8 cellular contexts compared by ENCODE assay signal in genomic region chr19:41427647-41428480, GRCh38. TPM values are rescaled to one million over a fixed set of nuclear protein-coding genes. Genes with fewer than 3 reads are reported as not detected.
DNase-seq lines count a peak whose midpoint lies in the region; ATAC-seq and TF ChIP-seq lines count a peak whose summit lies in the region.

No MANE protein-coding gene starts in this region.

- no peak for TF ChIP-seq CTCF in upper lobe of right lung (IDR thresholded peaks at IDR 0.05)

- no peaks in the 10 kb centered on the region for H3K9me3 Mint-ChIP-seq in effector memory CD8-positive, alpha-beta T cell

- DNase-seq in stimulated activated CD4-positive, alpha-beta T cell treated with anti-CD3 and anti-CD28 coated beads, Interleukin-2, amount 100 ng/mL, for 24 hours: peak; percentile 28
- no peak for DNase-seq in stimulated activated CD4-positive, alpha-beta T cell treated with anti-CD3 and anti-CD28 coated beads, Interleukin-1b, Interleukin-23, amount 100 ng/mL, for 48 hours
- peak; percentile 19 for DNase-seq in activated CD4-positive, alpha-beta T cell treated with anti-CD3 and anti-CD28 coated beads, Interleukin-2, amount 50 U/mL, for 1 hour
- peak; percentile 64 to 66 (median 66) for DNase-seq in effector memory CD8-positive, alpha-beta T cell
- DNase-seq in upper lobe of right lung (peak; percentile 80), KG1 (lab: John Stamatoyannopoulos, UW) (no peak), MV-4-11 (lab: John Stamatoyannopoulos, UW) (no peak)

- intact Hi-C loops in upper lobe of right lung (cut with DNase I): no loop called here

- peak overlapping the region; percentile 83 to 93 for H3K4me3 ChIP-seq in muscle layer of colon (ENCODE audit: low read depth in 1 of 2, low read length in 2 of 2)
- H3K4me3 ChIP-seq in upper lobe of right lung: peak overlapping the region; percentile 68

- H3K27me3 ChIP-seq in muscle layer of colon (ENCODE audit: control insufficient read depth in 1 of 2, insufficient read depth in 2 of 2, low read length in 2 of 2) (no peaks in the 10 kb centered on the region), upper lobe of right lung (no peaks in the 10 kb centered on the region)

- H3K27me3 Mint-ChIP-seq in effector memory CD8-positive, alpha-beta T cell: no peaks in the 10 kb centered on the region

- peak overlapping the region; percentile 92 to 93 for H3K27ac Mint-ChIP-seq in effector memory CD8-positive, alpha-beta T cell

- ATAC-seq in effector memory CD8-positive, alpha-beta T cell (replicated peaks): peak; percentile 84
- ATAC-seq in upper lobe of right lung: peak; percentile 35

- peak overlapping the region; percentile 57 for H3K9ac ChIP-seq in muscle layer of colon (ENCODE audit: low read length)

- peaks cover 29% of the 10 kb centered on the region for H3K36me3 ChIP-seq in muscle layer of colon (ENCODE audit: insufficient read depth, low read length)
- H3K36me3 ChIP-seq in upper lobe of right lung: peaks cover 51% of the 10 kb centered on the region

- H3K9me3 ChIP-seq in muscle layer of colon (ENCODE audit: low read length): no peaks in the 10 kb centered on the region
- no peaks in the 10 kb centered on the region for H3K9me3 ChIP-seq in upper lobe of right lung

- peak overlapping the region; percentile 90 for H3K4me3 Mint-ChIP-seq in effector memory CD8-positive, alpha-beta T cell

- peaks cover 19% of the 10 kb centered on the region for H3K4me1 ChIP-seq in muscle layer of colon (ENCODE audit: insufficient read depth, low read length)
- H3K4me1 ChIP-seq in upper lobe of right lung: peaks cover 34% of the 10 kb centered on the region

- peaks cover 25 to 38% of the 10 kb centered on the region in 2 donors for H3K4me1 Mint-ChIP-seq in effector memory CD8-positive, alpha-beta T cell (ENCODE audit: low read depth in 2 of 2)

- H3K27ac ChIP-seq in muscle layer of colon (ENCODE audit: low read depth, low read length): peak overlapping the region; percentile 1
- H3K27ac ChIP-seq in upper lobe of right lung: peak overlapping the region; percentile 87

- peaks cover 38% of the 10 kb centered on the region for H3K36me3 Mint-ChIP-seq in effector memory CD8-positive, alpha-beta T cell (ENCODE audit: insufficient read depth)

RNA-seq across cellular contexts. Expression of gene B3GNT8, which starts 0.7 kb away (rescaled TPM):
- 31.3 TPM for total RNA-seq in upper lobe of right lung

RNA-seq across cellular contexts. Expression of gene DMAC2, which starts 11.8 kb away (rescaled TPM):
- total RNA-seq in upper lobe of right lung: 54.9 TPM

RNA-seq across cellular contexts. Expression of gene ERICH4, which starts 15.1 kb away (rescaled TPM):
- total RNA-seq in upper lobe of right lung: not detected

RNA-seq across cellular contexts. Expression of gene BCKDHA, which starts 30.2 kb away (rescaled TPM):
- total RNA-seq in upper lobe of right lung: 15.0 TPM

RNA-seq across cellular contexts. Expression of gene EXOSC5, which starts 30.7 kb away (rescaled TPM):
- 12.4 TPM for total RNA-seq in upper lobe of right lung

Comparison
In these comparisons a context has a peak if more than half of its experiments do, and no peak if none do; other contexts are left out.
1. DNase-seq: peak in stimulated activated CD4-positive, alpha-beta T cell treated with anti-CD3 and anti-CD28 coated beads, Interleukin-2, amount 100 ng/mL, for 24 hours (2 of 2), activated CD4-positive, alpha-beta T cell treated with anti-CD3 and anti-CD28 coated beads, Interleukin-2, amount 50 U/mL, for 1 hour (single experiment), effector memory CD8-positive, alpha-beta T cell (3 of 3) and upper lobe of right lung (single experiment); none in stimulated activated CD4-positive, alpha-beta T cell treated with anti-CD3 and anti-CD28 coated beads, Interleukin-1b, Interleukin-23, amount 100 ng/mL, for 48 hours (single experiment), KG1 (single experiment) and MV-4-11 (single experiment).